ENCODE assay signal across 1 cellular context in the genomic region with DNA sequence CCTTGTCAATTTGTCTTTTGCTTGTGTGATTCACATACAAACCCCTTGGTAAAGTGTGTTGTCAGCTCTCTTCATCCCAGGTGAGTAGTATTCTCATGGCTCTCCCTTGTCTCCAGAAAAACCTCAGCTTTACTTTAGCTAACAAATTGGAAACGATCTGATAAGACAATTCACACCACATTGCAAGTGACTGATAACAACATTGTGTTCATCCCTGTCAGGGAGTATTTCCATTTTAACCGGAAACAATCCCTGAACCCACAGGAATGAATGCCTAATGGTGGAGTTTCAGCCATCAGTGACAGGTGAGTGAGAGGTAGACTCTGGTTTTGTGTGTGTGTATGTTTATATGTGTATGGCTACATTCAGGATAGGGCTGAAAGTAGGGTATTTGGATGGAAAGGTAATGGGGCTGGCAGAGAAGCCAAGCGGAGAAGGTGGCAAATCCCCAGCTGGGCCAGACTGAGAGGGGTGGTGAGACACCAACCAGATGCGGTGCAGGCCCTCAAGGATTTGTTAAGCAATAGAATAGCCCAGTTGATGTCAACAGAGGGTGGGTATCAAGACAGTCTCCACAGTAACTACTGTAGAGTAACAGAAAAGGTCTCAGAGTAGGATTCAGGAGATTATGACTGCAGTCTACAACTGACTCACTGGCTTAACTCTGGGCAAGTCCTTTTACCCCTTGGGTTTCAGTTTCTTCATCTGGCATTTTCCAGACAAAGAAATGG.
TF ChIP-seq lines count a peak whose summit lies in the region.

No MANE protein-coding gene starts in this region.

TF ChIP-seq in K562, 482 proteins besides CTCF, POLR2A, EP300 and RAD21:
- TF ChIP-seq CTBP1 (IDR thresholded peaks at IDR 0.05; ENCODE audit: borderline replicate concordance), result peak; percentile 72
- peak; percentile 53; the same call in 1 of the 2 replicates for TF ChIP-seq SOX6 (IDR thresholded peaks at IDR 0.05)
- no peak for TF ChIP-seq ZNF584 (CRISPR knock-in tag; IDR thresholded peaks at IDR 0.05; ENCODE audit: low read depth)
- TF ChIP-seq SMARCA4 (IDR thresholded peaks at IDR 0.05), result 0 out of 2 replicates have a peak, but pooled peaks have one; percentile 29
- no peak for TF ChIP-seq SMARCA5 (IDR thresholded peaks at IDR 0.05)
- TF ChIP-seq KDM1A (IDR thresholded peaks at IDR 0.05), result peak; percentile 55 to 60; a peak in 3 of 4 replicates
- peak; percentile 49; the same call in 1 of the 2 replicates for TF ChIP-seq GABPA (tag; conservative IDR thresholded peaks at IDR 0.05; ENCODE audit: low read depth)
- no peak for TF ChIP-seq ETS2 (tag; IDR thresholded peaks at IDR 0.05; ENCODE audit: borderline replicate concordance, poor library complexity, severe bottlenecking)
- no peak for TF ChIP-seq FOXJ3 (CRISPR knock-in tag; IDR thresholded peaks at IDR 0.05)
- TF ChIP-seq TEAD4 (IDR thresholded peaks at IDR 0.05; ENCODE audit: low read length), result peak; percentile 56; the same call in 1 of the 2 replicates
- TF ChIP-seq TEAD4 (CRISPR knock-in tag; IDR thresholded peaks at IDR 0.05; ENCODE audit: borderline replicate concordance), result no peak
- TF ChIP-seq FOSL1 (tag; conservative IDR thresholded peaks at IDR 0.05), result 0 out of 2 replicates have a peak, but pooled peaks have one; percentile 21
- TF ChIP-seq RCOR1 (IDR thresholded peaks at IDR 0.05; ENCODE audit: borderline replicate concordance in 1 of 2, low read depth in 2 of 2, low read length in 2 of 2), result peak in 1 of 2 experiments; percentile 81; a peak in 2 of 4 replicates
- TF ChIP-seq SMARCE1 (IDR thresholded peaks at IDR 0.05), result peak; percentile 18; the same call in 1 of the 2 replicates
- TF ChIP-seq NCOR1 (IDR thresholded peaks at IDR 0.05), result peak; percentile 21; the same call in 1 of the 2 replicates
- peak; percentile 78 for TF ChIP-seq ZNF79 (CRISPR knock-in tag; IDR thresholded peaks at IDR 0.05; ENCODE audit: low read depth)
- TF ChIP-seq ZNF695 (CRISPR knock-in tag; IDR thresholded peaks at IDR 0.05), result no peak
- TF ChIP-seq, protein P1, sequence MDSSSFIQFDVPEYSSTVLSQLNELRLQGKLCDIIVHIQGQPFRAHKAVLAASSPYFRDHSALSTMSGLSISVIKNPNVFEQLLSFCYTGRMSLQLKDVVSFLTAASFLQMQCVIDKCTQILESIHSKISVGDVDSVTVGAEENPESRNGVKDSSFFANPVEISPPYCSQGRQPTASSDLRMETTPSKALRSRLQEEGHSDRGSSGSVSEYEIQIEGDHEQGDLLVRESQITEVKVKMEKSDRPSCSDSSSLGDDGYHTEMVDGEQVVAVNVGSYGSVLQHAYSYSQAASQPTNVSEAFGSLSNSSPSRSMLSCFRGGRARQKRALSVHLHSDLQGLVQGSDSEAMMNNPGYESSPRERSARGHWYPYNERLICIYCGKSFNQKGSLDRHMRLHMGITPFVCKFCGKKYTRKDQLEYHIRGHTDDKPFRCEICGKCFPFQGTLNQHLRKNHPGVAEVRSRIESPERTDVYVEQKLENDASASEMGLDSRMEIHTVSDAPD (CRISPR knock-in tag; IDR thresholded peaks at IDR 0.05), result no peak
- peak; percentile 37; the same call in 1 of the 2 replicates for TF ChIP-seq ETV1 (tag; conservative IDR thresholded peaks at IDR 0.05; ENCODE audit: low read depth)
- peak; percentile 27; the same call in 1 of the 2 replicates for TF ChIP-seq DPF2 (IDR thresholded peaks at IDR 0.05)
- TF ChIP-seq CBFA2T3 (IDR thresholded peaks at IDR 0.05), result peak; percentile 50
- no peak for TF ChIP-seq ZNF444 (CRISPR knock-in tag; IDR thresholded peaks at IDR 0.05)
- TF ChIP-seq ARID1B (IDR thresholded peaks at IDR 0.05), result peak; percentile 65
- no peak for TF ChIP-seq MTF1 (CRISPR knock-in tag; IDR thresholded peaks at IDR 0.05; ENCODE audit: borderline replicate concordance)
- TF ChIP-seq NR2C1 (IDR thresholded peaks at IDR 0.05), result no peak
- TF ChIP-seq NR2C1 (tag; IDR thresholded peaks at IDR 0.05), result peak; percentile 17; the same call in 1 of the 2 replicates
